ENCODE assay signal across 22 cellular contexts in genomic region chr1:242178924-242179708, GRCh38.
A peak's percentile ranks its signal among the peaks of the same experiment; 100 is the strongest.
DNase-seq lines count a peak whose midpoint lies in the region; ATAC-seq, FAIRE-seq and TF ChIP-seq lines count a peak whose summit lies in the region.
"Had no signal": no experiment of that assay in that cellular context is flagged by ENCODE, and none has a peak within 500 bp of the region (broad histone marks: within the 10 kb centered on the region; RNA-seq: fewer than 3 reads in every experiment).

No MANE protein-coding gene starts in this region.

- H3K27me3 Mint-ChIP-seq in endodermal cell (ENCODE audit: insufficient read depth): no peaks in the 10 kb centered on the region
- H3K27me3 Mint-ChIP-seq: CD4-positive, alpha-beta T cell had no signal

- peaks cover 24% of the 10 kb centered on the region for H3K4me1 ChIP-seq in HUES6 (ENCODE audit: control insufficient read depth, insufficient read depth, low read length)
- H3K4me1 ChIP-seq in endodermal cell (ENCODE audit: control insufficient read depth, insufficient read depth, low read length): peaks cover 4% of the 10 kb centered on the region
- H3K4me1 ChIP-seq in kidney (ENCODE audit: control insufficient read depth in 1 of 2, insufficient read depth in 1 of 2, low read depth in 1 of 2, low read length in 2 of 2): no peaks in the 10 kb centered on the region
- H3K4me1 ChIP-seq: parathyroid adenoma, uterus had no signal

- H3K9me3 Mint-ChIP-seq in endodermal cell: peaks cover 18% of the 10 kb centered on the region
- H3K9me3 Mint-ChIP-seq: activated naive CD4-positive, alpha-beta T cell treated with anti-CD3 and anti-CD28 coated beads, Interleukin-2, amount 50 U/mL, for 24 hours had no signal

- H3K4me1 Mint-ChIP-seq in endodermal cell: peaks cover 10% of the 10 kb centered on the region
- H3K4me1 Mint-ChIP-seq: activated naive CD4-positive, alpha-beta T cell treated with anti-CD3 and anti-CD28 coated beads, Interleukin-2, amount 50 U/mL, for 24 hours had no signal

- H3K27ac Mint-ChIP-seq in endodermal cell: peak overlapping the region; percentile 53
- H3K27ac Mint-ChIP-seq: activated naive CD4-positive, alpha-beta T cell treated with anti-CD3 and anti-CD28 coated beads, Interleukin-2, amount 50 U/mL, for 24 hours; CD4-positive, alpha-beta T cell had no signal

- H3K9ac ChIP-seq in HUES6 (ENCODE audit: low read length) (no peak overlapping the region), endodermal cell (ENCODE audit: extremely low read depth, low read length, poor library complexity, severe bottlenecking) (no peak overlapping the region), kidney (ENCODE audit: low read length in 2 of 2) (no peak overlapping the region)
- H3K9ac ChIP-seq: parathyroid adenoma had no signal

- no peak overlapping the region for H3K4me3 Mint-ChIP-seq in endodermal cell
- H3K4me3 Mint-ChIP-seq: activated naive CD4-positive, alpha-beta T cell treated with anti-CD3 and anti-CD28 coated beads, Interleukin-2, amount 50 U/mL, for 24 hours; CD4-positive, alpha-beta T cell had no signal

- TF ChIP-seq CTCF in endodermal cell (conservative IDR thresholded peaks at IDR 0.05) (no peak), kidney (IDR thresholded peaks at IDR 0.05; ENCODE audit: borderline replicate concordance, extremely low read depth, insufficient read depth) (no peak)

- no peak for ATAC-seq in HG02840 (IDR thresholded peaks at IDR 0.05; ENCODE audit: low FRiP score, unreplicated experiment)

- intact Hi-C loops in kidney (cut with DNase I): no loop called here

- H3K27me3 ChIP-seq in HUES6 (ENCODE audit: control insufficient read depth, insufficient read depth, low read length): no peaks in the 10 kb centered on the region
- no peaks in the 10 kb centered on the region for H3K27me3 ChIP-seq in endodermal cell (ENCODE audit: control insufficient read depth, insufficient read depth, low read length, poor library complexity, severe bottlenecking)
- H3K27me3 ChIP-seq: uterus had no signal

- DNase-seq in NCI-H2081 (lab: John Stamatoyannopoulos, UW) (peak; percentile 63 to 87), NCI-H2081 treated with DMSO at 0.1 percent for 48 hours (lab: John Stamatoyannopoulos, UW) (no peak), endodermal cell (no peak), substantia nigra (lab: John Stamatoyannopoulos, UW) (peak in 9 of 49 donors; percentile 7 to 54 (median 18)), kidney (no peak), hepatic stellate cell (ENCODE audit: low spot score) (no peak)
- DNase-seq: activated CD4-positive, CD25-positive, alpha-beta regulatory T cell treated with anti-CD3 and anti-CD28 coated beads, Interleukin-2, amount 50 U/mL, for 72 hours; CD4-positive, alpha-beta T cell; HCEC 1CT; NCI-H524 treated with DMSO at 0.1 percent for 48 hours; small intestine; stimulated activated naive CD4-positive, alpha-beta T cell treated with Interleukin-2 at 50 U/mL for 16 hours; T-helper 1 cell; uterus had no signal

- no peaks in the 10 kb centered on the region for H3K36me3 Mint-ChIP-seq in endodermal cell (ENCODE audit: low read depth)
- H3K36me3 Mint-ChIP-seq: activated naive CD4-positive, alpha-beta T cell treated with anti-CD3 and anti-CD28 coated beads, Interleukin-2, amount 50 U/mL, for 24 hours had no signal

- H3K36me3 ChIP-seq in HUES6 (ENCODE audit: control insufficient read depth, insufficient read depth, low read length) (no peaks in the 10 kb centered on the region), endodermal cell (ENCODE audit: control insufficient read depth, insufficient read depth, low read length) (no peaks in the 10 kb centered on the region), kidney (ENCODE audit: control insufficient read depth in 1 of 2, insufficient read depth in 2 of 2, low read length in 2 of 2) (no peaks in the 10 kb centered on the region)
- H3K36me3 ChIP-seq: uterus had no signal

- FAIRE-seq in kidney (lab: Jason Lieb, UNC): no peak
- FAIRE-seq: A204.1, bronchial epithelial cell, frontal cortex, GM12892, small intestine had no signal

- 0 out of 2 replicates have a peak, but pooled peaks cover 3% of the 10 kb centered on the region for H3K9me3 ChIP-seq in HUES6 (ENCODE audit: control insufficient read depth, insufficient read depth, low read depth, low read length)
- H3K9me3 ChIP-seq in endodermal cell (ENCODE audit: control insufficient read depth, low read length): no peaks in the 10 kb centered on the region
- H3K9me3 ChIP-seq in kidney (ENCODE audit: control insufficient read depth in 1 of 2, low read length in 2 of 2): no peaks in the 10 kb centered on the region
- H3K9me3 ChIP-seq: uterus had no signal

- H3K27ac ChIP-seq in HUES6 (ENCODE audit: low read depth, low read length): 0 out of 2 replicates have a peak overlapping the region, but pooled peaks have one; percentile 34
- H3K27ac ChIP-seq in endodermal cell (ENCODE audit: low read depth, low read length): no peak overlapping the region
- peak overlapping the region; percentile 99 for H3K27ac ChIP-seq in substantia nigra (ENCODE audit: low read depth, low read length, poor library complexity, severe bottlenecking)
- no peak overlapping the region for H3K27ac ChIP-seq in kidney (ENCODE audit: low read depth in 2 of 2, low read length in 2 of 2)
- H3K27ac ChIP-seq: parathyroid adenoma, uterus had no signal

- H3K4me3 ChIP-seq in HUES6 (ENCODE audit: low read depth, low read length): no peak overlapping the region
- no peak overlapping the region for H3K4me3 ChIP-seq in endodermal cell (ENCODE audit: low read length)
- no peak overlapping the region for H3K4me3 ChIP-seq in kidney (ENCODE audit: low read length in 2 of 2)
- H3K4me3 ChIP-seq: uterus had no signal

- WGBS in endodermal cell (ENCODE audit: insufficient coverage in 1 of 2, insufficient read length in 1 of 2), 2 experiments: 58 to 68% methylated on average over 5 to 8 of the region's 8 CpGs

Comparison
In these comparisons a context has a peak if more than half of its experiments do, and no peak if none do; other contexts are left out.
1. DNase-seq: peak in NCI-H2081 (2 of 2); none in NCI-H2081 treated with DMSO at 0.1 percent for 48 hours (single experiment), endodermal cell (single experiment), kidney (single experiment) and hepatic stellate cell (single experiment).
2. H3K27ac ChIP-seq: peak in HUES6 (single experiment) and substantia nigra (single experiment); none in endodermal cell (single experiment) and kidney (0 of 2).